ENCODE assay signal across 22 cellular contexts in genomic region chr2:239669899-239670460, GRCh38.
A peak's percentile ranks its signal among the peaks of the same experiment; 100 is the strongest.
DNase-seq lines count a peak whose midpoint lies in the region; ATAC-seq and TF ChIP-seq lines count a peak whose summit lies in the region.
"Had no signal": no experiment of that assay in that cellular context is flagged by ENCODE, and none has a peak within 500 bp of the region (broad histone marks: within the 10 kb centered on the region; RNA-seq: fewer than 3 reads in every experiment).

No MANE protein-coding gene starts in this region.

- H3K9me3 ChIP-seq in BLaER1, result no peaks in the 10 kb centered on the region
- no peaks in the 10 kb centered on the region for H3K9me3 ChIP-seq in BLaER1 treated with 17β-estradiol and CSF1 and Interleukin-3, amounts not matched to agents 10 nM and 100 nM (replicated peaks in 1 of 11)
- H3K9me3 ChIP-seq in testis, result no peaks in the 10 kb centered on the region
- no peaks in the 10 kb centered on the region for H3K9me3 ChIP-seq in transverse colon
- H3K9me3 ChIP-seq: MG63 had no signal

- no peaks in the 10 kb centered on the region for H4K20me1 ChIP-seq in BLaER1
- no peaks in the 10 kb centered on the region for H4K20me1 ChIP-seq in BLaER1 treated with 17β-estradiol and CSF1 and Interleukin-3, amounts not matched to agents 10 nM and 100 nM

- in situ Hi-C loops in transverse colon (cut with MboI; ENCODE audit: low pct_ligation_motif_present in 1 of 4, low pct_unique_long_range_greater_than_20kb in 1 of 4, low sequenced_read_pairs in 3 of 4), result no loop called here

- H3K27me3 ChIP-seq in BLaER1, result no peaks in the 10 kb centered on the region
- no peaks in the 10 kb centered on the region for H3K27me3 ChIP-seq in BLaER1 treated with 17β-estradiol and CSF1 and Interleukin-3, amounts not matched to agents 10 nM and 100 nM
- H3K27me3 ChIP-seq in testis, result no peaks in the 10 kb centered on the region
- H3K27me3 ChIP-seq in transverse colon, result no peaks in the 10 kb centered on the region
- H3K27me3 ChIP-seq: MG63 had no signal

- H3K4me3 ChIP-seq in BLaER1 (no peak overlapping the region), testis (no peak overlapping the region), transverse colon (no peak overlapping the region)
- H3K4me3 ChIP-seq in BLaER1 treated with 17β-estradiol and CSF1 and Interleukin-3, amounts not matched to agents 10 nM and 100 nM, result no peak overlapping the region
- H3K4me3 ChIP-seq: GM12878, K562, MG63, PC-9 had no signal

- H3K36me3 ChIP-seq in BLaER1 (no peaks in the 10 kb centered on the region), testis (ENCODE audit: low read depth, missing control alignments) (no peaks in the 10 kb centered on the region), transverse colon (no peaks in the 10 kb centered on the region)
- H3K36me3 ChIP-seq in BLaER1 treated with 17β-estradiol and CSF1 and Interleukin-3, amounts not matched to agents 10 nM and 100 nM, result no peaks in the 10 kb centered on the region
- H3K36me3 ChIP-seq: MG63 had no signal

- intact Hi-C loops in testis (cut with DNase I; ENCODE audit: low total_unique reads), result no loop called here
- intact Hi-C loops in transverse colon (cut with DNase I; ENCODE audit: low total_unique reads), result no loop called here

- H3K27ac ChIP-seq in BLaER1 (no peak overlapping the region), testis (no peak overlapping the region), transverse colon (no peak overlapping the region)
- H3K27ac ChIP-seq in BLaER1 treated with 17β-estradiol and CSF1 and Interleukin-3, amounts not matched to agents 10 nM and 100 nM, result peak overlapping the region in 3 of 11 experiments; percentile 25 to 45 (median 32); a peak in 3 of 22 replicates
- H3K27ac ChIP-seq: HL-60, PC-9, RWPE1 had no signal

- peaks cover 65% of the 10 kb centered on the region for H3K4me1 ChIP-seq in BLaER1
- peaks cover 15 to 63% (median 42%) of the 10 kb centered on the region in 10 experiments for H3K4me1 ChIP-seq in BLaER1 treated with 17β-estradiol and CSF1 and Interleukin-3, amounts not matched to agents 10 nM and 100 nM
- H3K4me1 ChIP-seq in testis, result no peaks in the 10 kb centered on the region
- H3K4me1 ChIP-seq in transverse colon, result no peaks in the 10 kb centered on the region

- TF ChIP-seq POLR2A in testis (IDR thresholded peaks at IDR 0.05) (no peak), transverse colon (IDR thresholded peaks at IDR 0.05) (no peak)

- TF ChIP-seq CTCF in testis (IDR thresholded peaks at IDR 0.05) (no peak), transverse colon (IDR thresholded peaks at IDR 0.05) (no peak)

- no peak overlapping the region for H3K9ac ChIP-seq in BLaER1
- H3K9ac ChIP-seq in BLaER1 treated with 17β-estradiol and CSF1 and Interleukin-3, amounts not matched to agents 10 nM and 100 nM, result peak overlapping the region in 5 of 11 experiments; percentile 8 to 54 (median 27); a peak in 7 of 22 replicates

- WGBS in testis, 2 donors, result 95 to 97% methylated on average over 15 to 17 of the region's 17 CpGs
- WGBS in transverse colon (ENCODE audit: low coverage in 1 of 2), 2 donors, result 80 to 86% methylated on average over 4 to 17 of the region's 17 CpGs

- TF ChIP-seq EP300 in transverse colon (IDR thresholded peaks at IDR 0.05; ENCODE audit: low read depth), result no peak

- peak overlapping the region; percentile 72 for H3K4me2 ChIP-seq in BLaER1
- peak overlapping the region; percentile 18 to 83 (median 62); a peak in 20 of 22 replicates for H3K4me2 ChIP-seq in BLaER1 treated with 17β-estradiol and CSF1 and Interleukin-3, amounts not matched to agents 10 nM and 100 nM
- H3K4me2 ChIP-seq: PC-9 had no signal

- DNase-seq in mesenteric fat pad (ENCODE audit: low spot score) (peak; percentile 79), testis (peak; percentile 8), transverse colon (no peak)
- DNase-seq: DND-41, H9, HFFc6, MG63, NCI-H1436 treated with DMSO at 0.1 percent for 48 hours, NCI-H1930, NCI-H510A, NCI-H748 treated with DMSO at 0.1 percent for 48 hours, PC-9 had no signal

- no peak for ATAC-seq in HG03045 (IDR thresholded peaks at IDR 0.05; ENCODE audit: unreplicated experiment)
- no peak for ATAC-seq in GM19324 (IDR thresholded peaks at IDR 0.05; ENCODE audit: low FRiP score, unreplicated experiment)
- ATAC-seq: CD8-positive, alpha-beta T cell; GM12878; HepG2; K562 had no signal
